15 cellular contexts compared by ENCODE assay signal in the genomic region with DNA sequence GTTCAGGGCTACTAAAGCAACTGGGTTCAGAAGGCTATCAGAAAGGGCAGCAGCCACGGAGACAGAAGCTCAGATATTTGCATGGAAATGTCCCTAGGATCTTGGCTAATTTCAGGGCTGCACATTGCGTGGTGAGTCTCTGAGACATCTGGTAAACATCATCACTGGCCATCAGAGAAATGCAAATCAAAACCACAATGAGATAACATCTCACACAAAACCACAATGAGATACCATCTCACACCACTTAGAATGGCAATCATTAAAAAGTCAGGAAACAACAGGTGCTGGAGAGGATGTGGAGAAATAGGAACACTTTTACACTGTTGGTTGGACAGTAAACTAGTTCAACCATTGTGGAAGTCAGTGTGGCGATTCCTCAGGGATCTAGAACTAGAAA. TPM values are rescaled to one million over a fixed set of nuclear protein-coding genes. Genes with fewer than 3 reads are reported as not detected.
DNase-seq lines count a peak whose midpoint lies in the region; ATAC-seq and TF ChIP-seq lines count a peak whose summit lies in the region.
"Not testable (repeated sequence)": the region's sequence is repeated elsewhere in the genome, so short reads cannot be mapped to it uniquely, and the experiment has no call there.
"Had no signal": no experiment of that assay in that cellular context is flagged by ENCODE, and none has a peak within 500 bp of the region (broad histone marks: within the 10 kb centered on the region; RNA-seq: fewer than 3 reads in every experiment).

No MANE protein-coding gene starts in this region.

- CTCF ChIA-PET in mammary epithelial cell (lab: Charles Lee; ENCODE audit: low non-redundant PET) = not testable (repeated sequence)

- not testable (repeated sequence) for BruUV-seq in mammary epithelial cell (replicated peaks; lab: Mats Ljungman, UMichigan)

- not testable (repeated sequence) for H3K4me3 ChIP-seq in NB4 (ENCODE audit: low read depth, low read length); mammary epithelial cell (replicated peaks in 1 of 3; ENCODE audit: insufficient read depth in 1 of 3, low read depth in 2 of 3, low read length in 3 of 3); skeletal muscle satellite cell (ENCODE audit: low read length)

- not testable (repeated sequence) for H3K4me2 ChIP-seq in mammary epithelial cell (ENCODE audit: insufficient read depth, low read depth, low read length)
- peak overlapping the region; percentile 8 for H3K4me2 ChIP-seq in skeletal muscle satellite cell (ENCODE audit: low read length)

- in situ Hi-C loops in mammary epithelial cell (cut with MboI; ENCODE audit: low sequenced_read_pairs in 2 of 2) = not testable (repeated sequence)

- H3K4me1 ChIP-seq in mammary epithelial cell (ENCODE audit: insufficient read depth, low read length) = not testable (repeated sequence)
- peaks cover 44% of the 10 kb centered on the region for H3K4me1 ChIP-seq in skeletal muscle satellite cell (ENCODE audit: control insufficient read depth, insufficient read depth, low read length)

- not testable (repeated sequence) for TF ChIP-seq CTCF in NB4 (IDR thresholded peaks at IDR 0.05; ENCODE audit: low read depth, low read length); mammary epithelial cell (conservative IDR thresholded peaks at IDR 0.05 in 1 of 2, IDR thresholded peaks at IDR 0.05 in 1 of 2; ENCODE audit: extremely low read depth in 1 of 2, insufficient read depth in 1 of 2, low read depth in 1 of 2, low read length in 2 of 2)

- H3K79me2 ChIP-seq in mammary epithelial cell (ENCODE audit: insufficient read depth, low read length) = not testable (repeated sequence)

- H3K9ac ChIP-seq in mammary epithelial cell (ENCODE audit: insufficient read depth, low read length) = not testable (repeated sequence)
- H3K9ac ChIP-seq in skeletal muscle satellite cell (ENCODE audit: low read depth, low read length) = peak overlapping the region; percentile 46

- dilution Hi-C loops in mammary epithelial cell (cut with HindIII; ENCODE audit: low sequenced_read_pairs) = not testable (repeated sequence)

- not testable (repeated sequence) for H3K9me3 ChIP-seq in mammary epithelial cell (replicated peaks; ENCODE audit: insufficient read depth, low read length); skeletal muscle satellite cell (replicated peaks; ENCODE audit: low read length)

- not testable (repeated sequence) for TF ChIP-seq POLR2A in NB4 (IDR thresholded peaks at IDR 0.05; ENCODE audit: extremely low read depth, insufficient read length)

- intact Hi-C loops in mammary epithelial cell (cut with micrococcal nuclease) = loop anchor here (10.0 kb wide), 1 partner anchor 629 kb away; no protein-coding TSS in a partner anchor

- H4K20me1 ChIP-seq in mammary epithelial cell (ENCODE audit: insufficient read depth, low read length) = not testable (repeated sequence)

- WGBS in mammary epithelial cell (ENCODE audit: low coverage, missing lambda C conversion rate) = 41% methylated on average over 3 of the region's 3 CpGs

- not testable (repeated sequence) for H3K27ac ChIP-seq in mammary epithelial cell (ENCODE audit: insufficient read depth, low read depth, low read length)

- ATAC-seq in GM18508 (IDR thresholded peaks at IDR 0.05; ENCODE audit: insufficient read depth, unreplicated experiment) (peak; percentile 54), GM19395 (IDR thresholded peaks at IDR 0.05; ENCODE audit: unreplicated experiment) (peak; percentile 58), HG02938 (IDR thresholded peaks at IDR 0.05; ENCODE audit: unreplicated experiment) (peak; percentile 70), HG03460 (IDR thresholded peaks at IDR 0.05; ENCODE audit: unreplicated experiment) (peak; percentile 55)

- not testable (repeated sequence) for H2AFZ ChIP-seq in mammary epithelial cell (ENCODE audit: low read depth, low read length)

- DNase-seq in HCEC 1CT = peak; percentile 65
- DNase-seq in NB4 (ENCODE audit: low read depth) = peak; percentile 16
- DNase-seq in mammary epithelial cell = peak; percentile 21

- not testable (repeated sequence) for H3K36me3 ChIP-seq in mammary epithelial cell (ENCODE audit: insufficient read depth, low read length); skeletal muscle satellite cell (ENCODE audit: insufficient read depth, low read length)

- H3K27me3 ChIP-seq in mammary epithelial cell (ENCODE audit: insufficient read depth, low read length); skeletal muscle satellite cell (ENCODE audit: control insufficient read depth, insufficient read depth, low read length): not testable (repeated sequence)

RNA-seq across cellular contexts. Expression of a gene that starts 4.6 kb away (rescaled TPM):
- under 1 TPM in 1 of 2 donors, not detected in 1; 0.17 TPM for total RNA-seq in mammary epithelial cell
- polyA plus RNA-seq in mammary epithelial cell = not detected
- not detected for polyA minus RNA-seq in mammary epithelial cell
- 0.22 TPM in 1 of 2 replicates, not detected in the other for total RNA-seq in skeletal muscle satellite cell (2012; rRNA removed)
- total RNA-seq: activated CD4-positive, alpha-beta T cell treated with anti-CD3 and anti-CD28 coated beads for 36 hours; CD4-positive, alpha-beta T cell; H7; IMR-90; SJSA1; T-helper 17 cell had no signal
- polyA plus RNA-seq: IMR-90, keratinocyte had no signal
